In the genomic region with DNA sequence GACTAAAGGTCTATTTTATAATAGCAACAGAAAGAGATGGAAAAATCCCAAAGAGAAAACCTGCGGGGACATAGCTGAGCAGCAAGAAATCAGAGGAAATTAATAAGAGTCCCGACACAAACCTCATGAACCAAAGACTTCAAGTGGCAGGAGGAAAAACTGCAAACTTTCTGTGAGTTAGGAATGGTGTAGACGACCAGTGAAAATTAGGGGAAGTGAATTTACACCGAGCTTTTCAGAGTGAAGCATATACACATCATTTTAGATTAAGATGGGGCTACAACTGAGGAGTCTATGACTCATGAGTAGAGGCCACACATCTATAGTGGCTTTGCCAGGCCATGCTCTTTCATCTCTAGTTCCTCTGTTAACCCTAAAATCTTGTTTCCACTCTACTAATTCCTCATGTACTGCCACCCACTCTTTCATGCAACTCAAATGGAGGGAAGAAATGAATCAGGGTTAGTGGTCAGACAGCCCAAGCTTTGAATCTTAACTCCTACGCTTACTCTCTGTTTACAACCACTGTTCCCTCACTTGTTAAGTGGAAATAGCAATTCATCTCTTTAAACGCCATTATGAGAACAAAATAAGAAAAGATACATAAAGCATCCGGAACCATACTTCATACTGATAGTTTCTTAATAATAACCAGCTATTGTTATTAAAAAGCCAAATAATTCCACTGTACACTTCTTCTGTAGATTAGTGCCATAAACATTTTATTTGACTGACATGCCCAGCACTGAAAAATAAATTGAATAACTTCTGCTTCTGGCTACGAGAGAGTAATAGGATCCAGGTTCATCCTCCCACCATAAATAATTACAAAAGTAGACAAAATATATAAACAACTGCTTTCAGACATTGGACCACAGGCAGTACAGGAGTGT, we compare ENCODE assay signal across 18 cellular contexts.
DNase-seq lines count a peak whose midpoint lies in the region; ATAC-seq and TF ChIP-seq lines count a peak whose summit lies in the region.
"Had no signal": no experiment of that assay in that cellular context is flagged by ENCODE, and none has a peak within 500 bp of the region (broad histone marks: within the 10 kb centered on the region; RNA-seq: fewer than 3 reads in every experiment).

No MANE protein-coding gene starts in this region.

- H3F3A ChIP-seq in smooth muscle cell (ENCODE audit: low read depth) = peaks cover 8% of the 10 kb centered on the region

- H3K79me2 ChIP-seq in smooth muscle cell (ENCODE audit: low read depth) = no peaks in the 10 kb centered on the region

- H3K4me2 ChIP-seq in smooth muscle cell = peak overlapping the region; percentile 79

- no peaks in the 10 kb centered on the region for H4K20me1 ChIP-seq in smooth muscle cell (ENCODE audit: low read depth)

- 34% methylated on average over 8 of the region's 8 CpGs for WGBS in smooth muscle cell (ENCODE audit: low lambda C conversion rate)

- no peaks in the 10 kb centered on the region for H3K9me3 ChIP-seq in smooth muscle cell (replicated peaks; ENCODE audit: low read depth)

- TF ChIP-seq CTCF in smooth muscle cell (IDR thresholded peaks at IDR 0.05; ENCODE audit: borderline replicate concordance, insufficient read depth, poor library complexity, severe bottlenecking) = no peak

- ATAC-seq in GM18520 (IDR thresholded peaks at IDR 0.05; ENCODE audit: unreplicated experiment) = peak; percentile 94
- peak; percentile 78 for ATAC-seq in GM21526 (IDR thresholded peaks at IDR 0.05; ENCODE audit: low FRiP score, unreplicated experiment)
- peak; percentile 93 for ATAC-seq in HG03095 (IDR thresholded peaks at IDR 0.05; ENCODE audit: unreplicated experiment)
- ATAC-seq: HCT116; left ventricle myocardium superior; natural killer cell treated with Interleukin-12 subunit alpha and Interleukin-12 subunit beta and Interleukin-15 and Interleukin-18, amount 100 ng/mL, for 72 hours; SK-N-SH treated with all-trans-retinoic acid at 6 μM for 48 hours had no signal

- DNase-seq in smooth muscle cell (lab: John Stamatoyannopoulos, UW; ENCODE audit: unreplicated experiment) (no peak), putamen (ENCODE audit: low spot score) (no peak), NCI-H1105 (lab: John Stamatoyannopoulos, UW) (no peak), RPMI8226 (no peak)
- DNase-seq: activated CD4-positive, CD25-positive, alpha-beta regulatory T cell; activated T-cell treated with anti-CD3 and anti-CD28 coated beads, Interleukin-2, amount 50 U/mL, for 1 hour; amniotic stem cell; hypothalamus; left ventricle myocardium superior; NCI-H2107; substantia nigra had no signal

- H3K27ac ChIP-seq in smooth muscle cell (ENCODE audit: low read depth) = peak overlapping the region; percentile 91
- H3K27ac ChIP-seq: coronary artery had no signal

- H2AFZ ChIP-seq in smooth muscle cell (ENCODE audit: low read depth) = peak overlapping the region; percentile 68

- no peaks in the 10 kb centered on the region for H3K36me3 ChIP-seq in smooth muscle cell (ENCODE audit: low read depth)

- H3K27me3 ChIP-seq in smooth muscle cell (ENCODE audit: low read depth) = no peaks in the 10 kb centered on the region

- H3K9ac ChIP-seq in smooth muscle cell (ENCODE audit: low read depth) = peak overlapping the region; percentile 59

- peak overlapping the region; percentile 11 for H3K4me3 ChIP-seq in smooth muscle cell
- H3K4me3 ChIP-seq: coronary artery had no signal

- H3K4me1 ChIP-seq in smooth muscle cell (ENCODE audit: low read depth) = peaks cover 24% of the 10 kb centered on the region
